Comparison of ENCODE assay signal across 1 cellular context in the genomic region with DNA sequence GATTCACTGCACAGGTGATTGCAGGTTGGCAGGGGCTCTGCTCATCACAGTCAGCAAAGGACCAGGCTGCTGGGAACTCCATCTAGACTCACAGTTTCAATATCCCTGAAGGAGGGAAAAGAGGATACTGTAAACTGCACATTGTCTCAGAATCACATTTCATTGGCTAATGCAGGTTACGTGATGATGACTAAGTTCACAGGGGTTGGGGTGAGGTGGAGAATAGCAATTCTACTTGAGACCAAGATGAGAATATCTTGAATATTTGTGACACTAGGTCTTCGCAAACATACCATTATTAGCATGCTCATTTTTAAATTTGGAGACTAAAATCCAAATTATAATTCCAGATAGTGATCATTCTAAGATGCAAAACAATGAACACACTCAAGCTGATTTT.
TF ChIP-seq lines count a peak whose summit lies in the region.

No MANE protein-coding gene starts in this region.

TF ChIP-seq in HCT116, 20 proteins besides CTCF, POLR2A, EP300 and RAD21 (continued from another document):
- TF ChIP-seq EGR1 (IDR thresholded peaks at IDR 0.05; ENCODE audit: low read depth) (no peak), ZFX (IDR thresholded peaks at IDR 0.05) (no peak), TCF7L2 (IDR thresholded peaks at IDR 0.05; ENCODE audit: borderline replicate concordance, extremely low read depth, insufficient read depth, insufficient read length) (no peak), CEBPB (IDR thresholded peaks at IDR 0.05; ENCODE audit: low read depth) (no peak), YY1 (IDR thresholded peaks at IDR 0.05; ENCODE audit: extremely low read depth, insufficient replicate concordance, low read depth, low read length) (no peak), ELF1 (IDR thresholded peaks at IDR 0.05; ENCODE audit: borderline replicate concordance, low read depth) (no peak), CBX3 (IDR thresholded peaks at IDR 0.05; ENCODE audit: low read depth) (no peak)
- TF ChIP-seq, protein P1, sequence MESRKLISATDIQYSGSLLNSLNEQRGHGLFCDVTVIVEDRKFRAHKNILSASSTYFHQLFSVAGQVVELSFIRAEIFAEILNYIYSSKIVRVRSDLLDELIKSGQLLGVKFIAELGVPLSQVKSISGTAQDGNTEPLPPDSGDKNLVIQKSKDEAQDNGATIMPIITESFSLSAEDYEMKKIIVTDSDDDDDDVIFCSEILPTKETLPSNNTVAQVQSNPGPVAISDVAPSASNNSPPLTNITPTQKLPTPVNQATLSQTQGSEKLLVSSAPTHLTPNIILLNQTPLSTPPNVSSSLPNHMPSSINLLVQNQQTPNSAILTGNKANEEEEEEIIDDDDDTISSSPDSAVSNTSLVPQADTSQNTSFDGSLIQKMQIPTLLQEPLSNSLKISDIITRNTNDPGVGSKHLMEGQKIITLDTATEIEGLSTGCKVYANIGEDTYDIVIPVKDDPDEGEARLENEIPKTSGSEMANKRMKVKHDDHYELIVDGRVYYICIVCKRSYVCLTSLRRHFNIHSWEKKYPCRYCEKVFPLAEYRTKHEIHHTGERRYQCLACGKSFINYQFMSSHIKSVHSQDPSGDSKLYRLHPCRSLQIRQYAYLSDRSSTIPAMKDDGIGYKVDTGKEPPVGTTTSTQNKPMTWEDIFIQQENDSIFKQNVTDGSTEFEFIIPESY (IDR thresholded peaks at IDR 0.05; ENCODE audit: extremely low read depth, insufficient replicate concordance, low read length): no peak
